In the genomic region with DNA sequence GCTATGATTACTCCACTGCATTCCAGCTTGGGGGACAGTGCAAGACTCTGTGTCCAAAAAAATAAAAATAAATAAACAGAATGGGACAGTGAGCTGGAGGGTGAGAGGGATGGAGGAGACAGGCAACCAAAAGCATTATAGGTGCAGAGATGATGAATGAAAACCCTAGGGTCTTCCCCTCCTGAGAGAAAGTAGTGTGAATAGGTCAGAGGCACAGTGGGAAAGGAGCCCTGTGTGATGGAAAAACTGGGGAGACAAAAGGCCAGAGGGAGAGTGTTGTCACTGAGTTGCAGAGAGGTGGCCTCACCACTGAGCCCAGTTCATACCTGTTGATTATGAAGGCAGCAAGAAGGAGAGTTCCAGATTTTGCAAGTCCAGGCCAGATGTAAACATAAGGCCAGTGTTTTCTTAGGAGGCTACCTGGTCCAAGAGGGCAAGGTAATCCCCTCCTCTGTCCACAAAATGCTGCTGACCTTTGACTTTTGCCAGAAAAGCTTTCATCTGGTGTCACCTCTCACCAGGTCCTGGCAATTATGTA, we compare ENCODE assay signal across 11 cellular contexts.
"Had no signal": no experiment of that assay in that cellular context is flagged by ENCODE, and none has a peak within 500 bp of the region (broad histone marks: within the 10 kb centered on the region; RNA-seq: fewer than 3 reads in every experiment).

No MANE protein-coding gene starts in this region.

- DNase-seq: activated CD4-positive, alpha-beta T cell treated with anti-CD3 and anti-CD28 coated beads, Interleukin-2, amount 10 ng/mL, durations not matched to agents 7 days and 5 days; activated T-cell treated with anti-CD3 and anti-CD28 coated beads for 4 hours; kidney; left lung; mammary epithelial cell; ovary; sigmoid colon; spleen; thyroid gland had no signal

- H3K27ac ChIP-seq: ovary, sigmoid colon, thyroid gland had no signal

- H3K9me3 ChIP-seq: left lung, ovary, sigmoid colon, spleen, thyroid gland had no signal

- H3K27me3 Mint-ChIP-seq: activated CD4-positive, alpha-beta T cell treated with anti-CD3 and anti-CD28 coated beads, Interleukin-2, amount 10 ng/mL, durations not matched to agents 7 days and 5 days had no signal

- H3K4me3 ChIP-seq: left lung, ovary, sigmoid colon, spleen, thyroid gland had no signal

- H3K9me3 Mint-ChIP-seq: activated CD4-positive, alpha-beta T cell treated with anti-CD3 and anti-CD28 coated beads, Interleukin-2, amount 10 ng/mL, durations not matched to agents 7 days and 5 days; neural crest cell had no signal

- H3K4me3 Mint-ChIP-seq: activated CD4-positive, alpha-beta T cell treated with anti-CD3 and anti-CD28 coated beads, Interleukin-2, amount 10 ng/mL, durations not matched to agents 7 days and 5 days; neural crest cell had no signal

- FAIRE-seq: astrocyte, kidney had no signal

- ATAC-seq: left lung had no signal

- H3K27me3 ChIP-seq: left lung, ovary, sigmoid colon, spleen, thyroid gland had no signal

- H3K36me3 ChIP-seq: left lung, ovary, sigmoid colon, spleen, thyroid gland had no signal

- H3K27ac Mint-ChIP-seq: activated CD4-positive, alpha-beta T cell treated with anti-CD3 and anti-CD28 coated beads, Interleukin-2, amount 10 ng/mL, durations not matched to agents 7 days and 5 days had no signal

- H3K4me1 ChIP-seq: sigmoid colon, thyroid gland had no signal
